Comparison of ENCODE assay signal across 19 cellular contexts in genomic region chr14:24096545-24097181, GRCh38. TPM values are rescaled to one million over a fixed set of nuclear protein-coding genes. Genes with fewer than 3 reads are reported as not detected.
DNase-seq lines count a peak whose midpoint lies in the region; ATAC-seq and TF ChIP-seq lines count a peak whose summit lies in the region.
"Had no signal": no experiment of that assay in that cellular context is flagged by ENCODE, and none has a peak within 500 bp of the region (broad histone marks: within the 10 kb centered on the region; RNA-seq: fewer than 3 reads in every experiment).

No MANE protein-coding gene starts in this region.

- H3K9me3 Mint-ChIP-seq in activated T-cell treated with anti-CD3 and anti-CD28 coated beads, Interleukin-2, amount 50 U/mL, for 72 hours: no peaks in the 10 kb centered on the region
- H3K9me3 Mint-ChIP-seq in immature natural killer cell: no peaks in the 10 kb centered on the region
- H3K9me3 Mint-ChIP-seq in stimulated activated naive CD8-positive, alpha-beta T cell treated with anti-CD3 and anti-CD28 coated beads, Interleukin-15, amount 100 ng/mL, for 72 hours: no peaks in the 10 kb centered on the region

- peaks cover 32% of the 10 kb centered on the region for H3K4me1 Mint-ChIP-seq in activated T-cell treated with anti-CD3 and anti-CD28 coated beads, Interleukin-2, amount 50 U/mL, for 72 hours (ENCODE audit: low read depth)
- H3K4me1 Mint-ChIP-seq in T-helper 17 cell: peaks cover 28% of the 10 kb centered on the region
- H3K4me1 Mint-ChIP-seq in immature natural killer cell: peaks cover 15 to 22% of the 10 kb centered on the region in 2 donors
- peaks cover 40% of the 10 kb centered on the region for H3K4me1 Mint-ChIP-seq in stimulated activated naive CD8-positive, alpha-beta T cell treated with anti-CD3 and anti-CD28 coated beads, Interleukin-15, amount 100 ng/mL, for 72 hours

- peak overlapping the region; percentile 67 to 95 for H3K4me3 Mint-ChIP-seq in activated T-cell treated with anti-CD3 and anti-CD28 coated beads, Interleukin-2, amount 50 U/mL, for 72 hours
- H3K4me3 Mint-ChIP-seq in T-helper 17 cell (peak overlapping the region; percentile 60), immature natural killer cell (peak overlapping the region; percentile 30 to 63 (median 48))
- H3K4me3 Mint-ChIP-seq in stimulated activated naive CD8-positive, alpha-beta T cell treated with anti-CD3 and anti-CD28 coated beads, Interleukin-15, amount 100 ng/mL, for 72 hours: peak overlapping the region; percentile 39 to 57

- ATAC-seq in activated T-cell treated with anti-CD3 and anti-CD28 coated beads, Interleukin-2, amount 50 U/mL, for 72 hours (replicated peaks in 1 of 2): no peak
- ATAC-seq in T-helper 17 cell (no peak), HG03457 (IDR thresholded peaks at IDR 0.05; ENCODE audit: unreplicated experiment) (no peak)
- no peak for ATAC-seq in stimulated activated naive CD8-positive, alpha-beta T cell treated with anti-CD3 and anti-CD28 coated beads, Interleukin-15, amount 100 ng/mL, for 72 hours
- ATAC-seq: pancreas had no signal

- peaks cover 20 to 32% of the 10 kb centered on the region in 2 donors for H3K36me3 Mint-ChIP-seq in activated T-cell treated with anti-CD3 and anti-CD28 coated beads, Interleukin-2, amount 50 U/mL, for 72 hours (ENCODE audit: insufficient read depth in 2 of 2)
- H3K36me3 Mint-ChIP-seq in T-helper 17 cell (ENCODE audit: low read depth) (no peaks in the 10 kb centered on the region), immature natural killer cell (peaks cover 0 to 15% (median 8%) of the 10 kb centered on the region in 3 donors)

- H3K9me3 ChIP-seq in T-helper 17 cell (ENCODE audit: control insufficient read depth, low read length, poor library complexity, severe bottlenecking): no peaks in the 10 kb centered on the region
- H3K9me3 ChIP-seq: pancreas, Peyer's patch, thoracic aorta had no signal

- no peak for DNase-seq in activated T-cell treated with anti-CD3 and anti-CD28 coated beads, Interleukin-2, amount 50 U/mL, for 72 hours
- no peak for DNase-seq in activated T-cell treated with anti-CD3 and anti-CD28 coated beads, Interleukin-2, amount 50 U/mL, for 48 hours
- no peak for DNase-seq in T-helper 17 cell
- DNase-seq in immature natural killer cell: no peak
- no peak for DNase-seq in stimulated activated naive CD8-positive, alpha-beta T cell treated with anti-CD3 and anti-CD28 coated beads, Interleukin-15, amount 100 ng/mL, for 72 hours
- no peak for DNase-seq in GM13976 (ENCODE audit: low spot score)
- DNase-seq in NCI-H510A (lab: John Stamatoyannopoulos, UW): no peak
- DNase-seq: DMS79; NCI-H187 treated with DMSO at 0.1 percent for 48 hours; NCI-H748 treated with DMSO at 0.1 percent for 48 hours; pancreas; stimulated activated CD4-positive, alpha-beta T cell treated with anti-CD3 and anti-CD28 coated beads, Interleukin-12 subunit alpha, Interleukin-12 subunit beta, amount 100 ng/mL, for 4 hours; T-helper 9 cell had no signal

- H3K27me3 Mint-ChIP-seq in activated T-cell treated with anti-CD3 and anti-CD28 coated beads, Interleukin-2, amount 50 U/mL, for 72 hours (ENCODE audit: low read depth): no peaks in the 10 kb centered on the region
- H3K27me3 Mint-ChIP-seq in T-helper 17 cell (no peaks in the 10 kb centered on the region), immature natural killer cell (ENCODE audit: low read depth in 3 of 3) (peaks cover 1 to 9% (median 2%) of the 10 kb centered on the region in 3 donors)
- no peaks in the 10 kb centered on the region for H3K27me3 Mint-ChIP-seq in stimulated activated naive CD8-positive, alpha-beta T cell treated with anti-CD3 and anti-CD28 coated beads, Interleukin-15, amount 100 ng/mL, for 72 hours

- H3K27ac Mint-ChIP-seq in activated T-cell treated with anti-CD3 and anti-CD28 coated beads, Interleukin-2, amount 50 U/mL, for 72 hours: peak overlapping the region; percentile 62
- peak overlapping the region; percentile 19 for H3K27ac Mint-ChIP-seq in T-helper 17 cell
- peak overlapping the region; percentile 17 to 70 (median 55) for H3K27ac Mint-ChIP-seq in immature natural killer cell
- peak overlapping the region; percentile 65 to 99 for H3K27ac Mint-ChIP-seq in stimulated activated naive CD8-positive, alpha-beta T cell treated with anti-CD3 and anti-CD28 coated beads, Interleukin-15, amount 100 ng/mL, for 72 hours

- in situ Hi-C loops in GM13976 (cut with MboI; ENCODE audit: low sequenced_read_pairs, unreplicated experiment): no loop called here

- no peak for TF ChIP-seq CTCF in GM13976 (IDR thresholded peaks at IDR 0.05; ENCODE audit: borderline replicate concordance, control extremely low read depth, extremely low read depth, insufficient read depth, missing control alignments)

RNA-seq across cellular contexts. Expression of gene PCK2, which starts 2.6 kb away (rescaled TPM):
- total RNA-seq in activated T-cell treated with anti-CD3 and anti-CD28 coated beads, Interleukin-2, amount 50 U/mL, for 72 hours: 100 to 1,000 TPM; 161 to 180 TPM
- total RNA-seq in T-helper 17 cell: 10 to 100 TPM; 14.2 to 15.5 TPM
- 10 to 100 TPM in 2 of 3 donors, 1 to 10 TPM in 1; 8.2 to 13.3 (median 12.0) TPM for polyA plus RNA-seq in immature natural killer cell

RNA-seq across cellular contexts. Expression of gene DCAF11, which starts 17.9 kb away (rescaled TPM):
- 100 to 1,000 TPM; 109 to 124 TPM for total RNA-seq in activated T-cell treated with anti-CD3 and anti-CD28 coated beads, Interleukin-2, amount 50 U/mL, for 72 hours
- 10 to 100 TPM; 75.5 to 86.1 TPM for total RNA-seq in T-helper 17 cell
- 100 to 1,000 TPM in 1 of 3 donors, 10 to 100 TPM in 2; 91.1 to 129 (median 98.2) TPM for polyA plus RNA-seq in immature natural killer cell

RNA-seq across cellular contexts. Expression of gene NRL, which starts 18.1 kb away (rescaled TPM):
- total RNA-seq in activated T-cell treated with anti-CD3 and anti-CD28 coated beads, Interleukin-2, amount 50 U/mL, for 72 hours: 1 to 10 TPM; 5.2 TPM
- 1 to 10 TPM; 2.2 to 3.2 TPM for total RNA-seq in T-helper 17 cell
- 1 to 10 TPM; 2.8 to 4.1 (median 3.0) TPM for polyA plus RNA-seq in immature natural killer cell

RNA-seq across cellular contexts. Expression of gene CPNE6, which starts 25.3 kb away (rescaled TPM):
- under 1 TPM; 0.12 to 0.14 TPM for total RNA-seq in activated T-cell treated with anti-CD3 and anti-CD28 coated beads, Interleukin-2, amount 50 U/mL, for 72 hours
- total RNA-seq in T-helper 17 cell: not detected
- not detected for polyA plus RNA-seq in immature natural killer cell
- total RNA-seq: lung, M059J, pancreas had no signal
- polyA plus RNA-seq: AG04450, lung had no signal

RNA-seq across cellular contexts. Expression of gene FITM1, which starts 33.8 kb away (rescaled TPM):
- total RNA-seq in activated T-cell treated with anti-CD3 and anti-CD28 coated beads, Interleukin-2, amount 50 U/mL, for 72 hours: 1 to 10 TPM in 1 of 2 donors, under 1 TPM in 1; 0.46 to 2.2 TPM
- 1 to 10 TPM; 1.4 to 1.9 TPM for total RNA-seq in T-helper 17 cell
- polyA plus RNA-seq in immature natural killer cell: under 1 TPM; 0.28 to 0.90 (median 0.85) TPM
- polyA plus RNA-seq: AG04450 had no signal

Comparison
In these comparisons a context has a peak if more than half of its experiments do, and no peak if none do; other contexts are left out.
1. H3K27ac Mint-ChIP-seq: peak in every context shown above with its lines; median percentile 82 in stimulated activated naive CD8-positive, alpha-beta T cell treated with anti-CD3 and anti-CD28 coated beads, Interleukin-15, amount 100 ng/mL, for 72 hours; 62 in activated T-cell treated with anti-CD3 and anti-CD28 coated beads, Interleukin-2, amount 50 U/mL, for 72 hours; 55 in immature natural killer cell; 19 in T-helper 17 cell.
2. RNA of gene PCK2, which starts 2.6 kb away (total RNA-seq): 161 to 180 TPM in activated T-cell treated with anti-CD3 and anti-CD28 coated beads, Interleukin-2, amount 50 U/mL, for 72 hours; 14.2 to 15.5 TPM in T-helper 17 cell; every median in the first group is over 4 times any median in the second.
3. Peak in every context shown above with its lines, with median percentiles within 50 percentile points of each other: H3K4me3 Mint-ChIP-seq.